Comparison of ENCODE assay signal across 16 cellular contexts in the genomic region with DNA sequence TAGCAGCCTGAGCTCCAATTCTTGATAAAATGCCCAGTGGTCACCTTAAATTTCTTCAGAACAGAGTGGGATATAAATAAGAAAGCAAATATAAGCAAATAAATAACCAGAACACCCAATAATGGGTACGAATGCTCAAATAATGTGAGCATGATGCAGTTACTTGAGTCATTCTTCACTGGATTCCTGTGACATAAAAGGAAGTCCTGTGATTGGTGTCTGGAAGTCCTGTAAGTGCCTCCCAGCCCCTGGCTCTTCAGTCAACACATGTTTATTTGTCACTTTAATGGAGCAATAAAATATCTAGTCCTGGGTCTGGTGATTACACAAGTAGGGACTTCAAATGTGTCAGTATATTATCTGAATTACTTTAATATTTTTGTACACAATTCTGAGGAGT. TPM values are rescaled to one million over a fixed set of nuclear protein-coding genes. Genes with fewer than 3 reads are reported as not detected.
DNase-seq lines count a peak whose midpoint lies in the region; ATAC-seq and TF ChIP-seq lines count a peak whose summit lies in the region.
"Had no signal": no experiment of that assay in that cellular context is flagged by ENCODE, and none has a peak within 500 bp of the region (broad histone marks: within the 10 kb centered on the region; RNA-seq: fewer than 3 reads in every experiment).

No MANE protein-coding gene starts in this region.

- H3K4me2 ChIP-seq in fibroblast of lung (ENCODE audit: extremely low read depth, insufficient read depth, low read length): peak overlapping the region; percentile 4

- H3K9ac ChIP-seq in fibroblast of lung (ENCODE audit: insufficient read depth, low read length): no peak overlapping the region

- TF ChIP-seq CTCF in fibroblast of lung (conservative IDR thresholded peaks at IDR 0.05 in 1 of 2, IDR thresholded peaks at IDR 0.05 in 1 of 2; ENCODE audit: low read depth in 1 of 2, low read length in 2 of 2) (no peak), GM10248 (IDR thresholded peaks at IDR 0.05; ENCODE audit: control extremely low read depth, extremely low read depth, low read depth, missing control alignments) (no peak)

- no peak overlapping the region for H2AFZ ChIP-seq in fibroblast of lung (ENCODE audit: low read length)

- no peaks in the 10 kb centered on the region for H3K36me3 ChIP-seq in fibroblast of lung (ENCODE audit: control insufficient read depth, insufficient read depth, low read length)

- no peaks in the 10 kb centered on the region for H3K79me2 ChIP-seq in fibroblast of lung (ENCODE audit: control insufficient read depth, insufficient read depth, low read length)

- no peak overlapping the region for H3K4me3 ChIP-seq in fibroblast of lung (replicated peaks in 1 of 4; ENCODE audit: control extremely low read depth in 1 of 4, insufficient read depth in 1 of 4, low read depth in 3 of 4, low read length in 4 of 4)
- H3K4me3 ChIP-seq: testis had no signal

- CTCF ChIA-PET in GM10248 (lab: Yijun Ruan, JAX): interaction anchor here (1.0 kb wide), 1 partner anchor 31 kb away, joined by 3 read pairs; no protein-coding TSS in a partner anchor

- no peaks in the 10 kb centered on the region for H3K27me3 ChIP-seq in fibroblast of lung (ENCODE audit: control insufficient read depth, insufficient read depth, low read length)
- H3K27me3 ChIP-seq: testis had no signal

- no peaks in the 10 kb centered on the region for H4K20me1 ChIP-seq in fibroblast of lung (ENCODE audit: control insufficient read depth, extremely low read depth, insufficient read depth, low read length)

- H3K27ac ChIP-seq in fibroblast of lung (ENCODE audit: insufficient read depth, low read length): peak overlapping the region; percentile 55
- H3K27ac ChIP-seq: testis had no signal

- H3K9me3 ChIP-seq in fibroblast of lung (ENCODE audit: control insufficient read depth, insufficient read depth, low read depth, low read length): no peaks in the 10 kb centered on the region
- H3K9me3 ChIP-seq: testis had no signal

- DNase-seq in EL (peak; percentile 81), RKO (ENCODE audit: low spot score) (peak; percentile 21), fibroblast of lung (ENCODE audit: low read depth in 2 of 2) (peak; percentile 22 to 78), renal cortical epithelial cell (ENCODE audit: low read depth) (peak; percentile 78), GM10248 (ENCODE audit: extremely low spot score) (no peak)
- DNase-seq in stimulated activated naive CD4-positive, alpha-beta T cell (lab: John Stamatoyannopoulos, UW): no peak
- DNase-seq: activated T-cell treated with anti-CD3 and anti-CD28 coated beads for 4 hours; DMS153; H7; MV-4-11; nephron progenitor cell; NK-92 treated with Interleukin-12 subunit alpha and Interleukin-12 subunit beta, amount 100 ng/mL, for 24 hours; stimulated activated CD4-positive, alpha-beta T cell treated with anti-CD3 and anti-CD28 coated beads, Interleukin-2, amount 100 ng/mL, for 24 hours; testis had no signal

- ATAC-seq in GM18868 (IDR thresholded peaks at IDR 0.05; ENCODE audit: unreplicated experiment): no peak
- ATAC-seq in HG02870 (IDR thresholded peaks at IDR 0.05; ENCODE audit: unreplicated experiment): no peak

- POLR2A ChIA-PET in GM10248 (lab: Yijun Ruan, JAX): no interaction called here

- peaks cover 23% of the 10 kb centered on the region for H3K4me1 ChIP-seq in fibroblast of lung (ENCODE audit: control insufficient read depth, extremely low read depth, insufficient read depth, low read length)
- H3K4me1 ChIP-seq: testis had no signal

RNA-seq across cellular contexts. Expression of gene TMEM212, which starts 30.4 kb away (rescaled TPM):
- total RNA-seq in fibroblast of lung (not detected in 2 replicates), renal cortical epithelial cell (not detected in 2 replicates)
- polyA plus RNA-seq in fibroblast of lung: not detected in 2 replicates
- polyA plus RNA-seq in fibroblast of lung (2012): not detected in 2 replicates
- not detected in 2 replicates for polyA minus RNA-seq in fibroblast of lung (ENCODE audit: low replicate concordance)
- total RNA-seq: H7 had no signal

Comparison
In these comparisons a context has a peak if more than half of its experiments do, and no peak if none do; other contexts are left out.
1. DNase-seq: peak in EL (single experiment), RKO (single experiment), fibroblast of lung (2 of 2) and renal cortical epithelial cell (single experiment); none in stimulated activated naive CD4-positive, alpha-beta T cell (0 of 6) and GM10248 (single experiment).